ENCODE assay signal across 12 cellular contexts in the genomic region with DNA sequence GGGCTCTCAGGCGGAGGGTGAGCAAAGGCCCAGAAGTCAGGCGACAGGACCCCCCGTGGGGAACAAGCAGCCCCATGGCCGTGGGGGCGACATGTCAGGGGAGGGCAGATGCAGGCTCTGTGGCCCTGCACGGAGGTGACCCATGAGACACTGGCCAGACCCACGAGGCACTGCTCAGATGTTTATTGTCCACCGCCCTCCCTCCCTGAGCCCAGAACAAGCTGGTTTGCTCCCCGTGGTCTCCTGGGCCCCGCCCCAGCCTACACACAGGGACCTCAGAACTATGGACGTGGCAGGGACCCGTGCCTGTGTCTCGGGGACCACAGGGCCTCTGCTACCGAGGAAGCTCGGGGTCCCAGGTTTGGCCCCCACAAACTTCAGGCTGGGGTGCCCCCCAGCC. TPM values are rescaled to one million over a fixed set of nuclear protein-coding genes. Genes with fewer than 3 reads are reported as not detected.
DNase-seq lines count a peak whose midpoint lies in the region; ATAC-seq, FAIRE-seq and TF ChIP-seq lines count a peak whose summit lies in the region.
"Had no signal": no experiment of that assay in that cellular context is flagged by ENCODE, and none has a peak within 500 bp of the region (broad histone marks: within the 10 kb centered on the region; RNA-seq: fewer than 3 reads in every experiment).

No MANE protein-coding gene starts in this region.

- no peak for DNase-seq in HepG2 (ENCODE audit: low spot score)
- no peak for DNase-seq in right lobe of liver
- peak; percentile 55 for DNase-seq in UCSD-AML1 (lab: John Stamatoyannopoulos, UW; ENCODE audit: unreplicated experiment)
- peak in 1 of 2 donors; percentile 33 for DNase-seq in upper lobe of left lung
- DNase-seq in hypothalamus (lab: John Stamatoyannopoulos, UW) = no peak
- no peak for DNase-seq in thyroid gland
- DNase-seq: NCI-H1436 treated with DMSO at 0.1 percent for 48 hours, NCI-H524 treated with DMSO at 0.1 percent for 48 hours had no signal

- TF ChIP-seq EP300 in HepG2 (IDR thresholded peaks at IDR 0.05; ENCODE audit: low read depth in 2 of 2, low read length in 2 of 2) (no peak), HepG2 (CRISPR knock-in tag; IDR thresholded peaks at IDR 0.05; ENCODE audit: borderline replicate concordance) (no peak), upper lobe of left lung (IDR thresholded peaks at IDR 0.05) (no peak)

- no peaks in the 10 kb centered on the region for H4K20me1 ChIP-seq in HepG2 (ENCODE audit: insufficient read depth, low read length)

- TF ChIP-seq CTCF in HepG2 (CRISPR knock-in tag; IDR thresholded peaks at IDR 0.05) = no peak
- no peak for TF ChIP-seq CTCF in right lobe of liver (IDR thresholded peaks at IDR 0.05)
- no peak for TF ChIP-seq CTCF in liver (IDR thresholded peaks at IDR 0.05; ENCODE audit: low read depth, low read length, missing input control)
- no peak for TF ChIP-seq CTCF in upper lobe of left lung (IDR thresholded peaks at IDR 0.05)
- no peak for TF ChIP-seq CTCF in thyroid gland (IDR thresholded peaks at IDR 0.05)

- H3K9ac ChIP-seq in HepG2 (ENCODE audit: insufficient read depth, low read depth, low read length) = no peak overlapping the region
- H3K9ac ChIP-seq in liver (ENCODE audit: low read depth in 1 of 2, low read length in 2 of 2) = no peak overlapping the region

- CTCF ChIA-PET in HepG2 (lab: Yijun Ruan, JAX; ENCODE audit: low intra/inter-chr PET ratio, low total read pairs) = interaction anchor here (1.1 to 1.2 kb wide), 2 partner anchors 25 to 38 kb away, joined by 4 read pairs; no protein-coding TSS in a partner anchor

- ATAC-seq in HepG2 = no peak
- ATAC-seq in right lobe of liver = no peak
- no peak for ATAC-seq in upper lobe of left lung (ENCODE audit: low FRiP score in 2 of 2)
- ATAC-seq in HG02970 (IDR thresholded peaks at IDR 0.05; ENCODE audit: low FRiP score, unreplicated experiment) = no peak

- H3K4me1 ChIP-seq in HepG2 (ENCODE audit: insufficient read depth, low read length) (peaks cover 84% of the 10 kb centered on the region), right lobe of liver (peaks cover 0 to 40% (median 20%) of the 10 kb centered on the region in 4 donors), liver (ENCODE audit: control insufficient read depth in 4 of 4, insufficient read depth in 4 of 4, low read length in 3 of 4) (peaks cover 25 to 46% (median 37%) of the 10 kb centered on the region in 4 donors), upper lobe of left lung (peaks cover 36 to 73% (median 53%) of the 10 kb centered on the region in 4 donors), thyroid gland (peaks cover 32 to 50% of the 10 kb centered on the region in 2 donors)

- H2AFZ ChIP-seq in HepG2 (ENCODE audit: low read length) = no peak overlapping the region

- POLR2A ChIA-PET in HepG2 (lab: Yijun Ruan, JAX) = interaction anchor here (0.6 to 1.4 kb wide), 8 partner anchors 26 to 82 kb away, joined by 3 to 6 read pairs (median 4); partner anchors contain the start of genes CLIC3, MAN1B1, PAXX and SAPCD2

- no TSS peak for BruUV-seq in HepG2 (replicated peaks; lab: Mats Ljungman, UMichigan)

- no CpG with 5 or more reads among the region's 15 CpGs for WGBS in HepG2 (ENCODE audit: low lambda C conversion rate)
- WGBS in right lobe of liver (ENCODE audit: insufficient coverage, low coverage, low lambda C conversion rate, missing lambda C conversion rate) = 40% methylated on average over 1 of the region's 15 CpGs
- WGBS in liver = 72% methylated on average over 15 of the region's 15 CpGs
- WGBS in upper lobe of left lung, 2 donors = 50 to 56% methylated on average over 2 to 14 of the region's 15 CpGs
- 81 to 86% methylated on average over 6 to 14 of the region's 15 CpGs for WGBS in thyroid gland, 2 donors

- H3K79me2 ChIP-seq in HepG2 (ENCODE audit: insufficient read depth, low read length) = no peaks in the 10 kb centered on the region

- intact Hi-C loops in HepG2 (cut with micrococcal nuclease; ENCODE audit: unreplicated experiment) (no loop called here), right lobe of liver (cut with DNase I) (loop anchor here (5.0 to 10.0 kb wide), 4 partner anchors 78 to 255 kb away; partner anchors contain the start of genes C8G (in 1 of the 2), FBXW5 (in 1 of the 2), LCN12 (in 1 of the 2) and PHPT1 (in 1 of the 2)), thyroid gland (cut with DNase I) (loop anchor here (2.0 to 10.0 kb wide), 3 partner anchors 81 to 243 kb away; partner anchors contain the start of genes AJM1 and PHPT1)

- H3K4me3 ChIP-seq in HepG2 (replicated peaks in 1 of 3; ENCODE audit: insufficient read depth in 1 of 3, low read depth in 2 of 3, low read length in 3 of 3) (peak overlapping the region in 1 of 3 experiments; percentile 35; a peak in 1 of 6 replicates), right lobe of liver (no peak overlapping the region), liver (ENCODE audit: low read depth in 1 of 3, low read length in 3 of 3) (no peak overlapping the region), upper lobe of left lung (peak overlapping the region in 3 of 4 donors; percentile 12 to 38 (median 21)), thyroid gland (replicated peaks in 1 of 3) (no peak overlapping the region)
- H3K4me3 ChIP-seq: mucosa of descending colon had no signal

- TF ChIP-seq RAD21 in HepG2 (CRISPR knock-in tag; IDR thresholded peaks at IDR 0.05) = no peak
- no peak for TF ChIP-seq RAD21 in liver (IDR thresholded peaks at IDR 0.05)

- no peak for FAIRE-seq in HepG2 (lab: Jason Lieb, UNC)

- H3K27me3 ChIP-seq in HepG2 (ENCODE audit: control insufficient read depth in 1 of 2, insufficient read depth in 2 of 2, low read length in 2 of 2) = peaks cover 0 to 19% of the 10 kb centered on the region in 2 experiments; a peak in 2 of 5 replicates
- no peaks in the 10 kb centered on the region for H3K27me3 ChIP-seq in right lobe of liver
- no peaks in the 10 kb centered on the region for H3K27me3 ChIP-seq in liver (ENCODE audit: control insufficient read depth in 4 of 4, insufficient read depth in 4 of 4, low read length in 3 of 4)
- no peaks in the 10 kb centered on the region for H3K27me3 ChIP-seq in upper lobe of left lung
- H3K27me3 ChIP-seq in thyroid gland = no peaks in the 10 kb centered on the region

- H3K36me3 ChIP-seq in HepG2 (replicated peaks in 1 of 2; ENCODE audit: control insufficient read depth in 1 of 2, insufficient read depth in 2 of 2, low read length in 2 of 2) = no peaks in the 10 kb centered on the region
- H3K36me3 ChIP-seq in right lobe of liver = no peaks in the 10 kb centered on the region
- no peaks in the 10 kb centered on the region for H3K36me3 ChIP-seq in liver (ENCODE audit: control insufficient read depth in 4 of 4, insufficient read depth in 3 of 4, low read depth in 1 of 4, low read length in 3 of 4)
- no peaks in the 10 kb centered on the region for H3K36me3 ChIP-seq in upper lobe of left lung
- H3K36me3 ChIP-seq in thyroid gland = no peaks in the 10 kb centered on the region

- H3K4me2 ChIP-seq in HepG2 (ENCODE audit: low read depth, low read length) = peak overlapping the region; percentile 95; the same call in 1 of the 2 replicates

- no peaks in the 10 kb centered on the region for H3K9me3 ChIP-seq in HepG2 (ENCODE audit: low read length)
- H3K9me3 ChIP-seq in right lobe of liver = no peaks in the 10 kb centered on the region
- H3K9me3 ChIP-seq in liver (ENCODE audit: control insufficient read depth in 4 of 4, low read length in 3 of 4) = no peaks in the 10 kb centered on the region
- no peaks in the 10 kb centered on the region for H3K9me3 ChIP-seq in upper lobe of left lung
- no peaks in the 10 kb centered on the region for H3K9me3 ChIP-seq in thyroid gland
- H3K9me3 ChIP-seq: mucosa of descending colon had no signal

- H3K27ac ChIP-seq in HepG2 (ENCODE audit: extremely low read length, insufficient read depth, low read length) = no peak overlapping the region
- H3K27ac ChIP-seq in right lobe of liver = peak overlapping the region in 1 of 3 donors; percentile 58
- H3K27ac ChIP-seq in liver (ENCODE audit: low read depth in 1 of 2, low read length in 2 of 2) = peak overlapping the region; percentile 6 to 53
- H3K27ac ChIP-seq in upper lobe of left lung = peak overlapping the region; percentile 71 to 79 (median 76)
- H3K27ac ChIP-seq in thyroid gland = no peak overlapping the region

- in situ Hi-C loops in HepG2 (cut with HindIII; ENCODE audit: extremely low pct_ligation_motif_present, low pct_unique_long_range_greater_than_20kb) = loop anchor here (5.0 to 10.0 kb wide), 2 partner anchors 83 to 185 kb away; partner anchors contain the start of genes AJM1, C8G and PHPT1

- no peak for TF ChIP-seq POLR2A in HepG2 (IDR thresholded peaks at IDR 0.05; ENCODE audit: insufficient read depth in 1 of 2, low read depth in 2 of 2, low read length in 2 of 2)
- TF ChIP-seq POLR2A in right lobe of liver (IDR thresholded peaks at IDR 0.05) = no peak
- TF ChIP-seq POLR2A in upper lobe of left lung (IDR thresholded peaks at IDR 0.05) = no peak
- TF ChIP-seq POLR2A in thyroid gland (IDR thresholded peaks at IDR 0.05) = no peak

RNA-seq across cellular contexts. Expression of gene FUT7, which starts 1.9 kb away (rescaled TPM):
- total RNA-seq in HepG2 (2016; rRNA removed; fragmentation: Illumina TruSeq; extraction: Trizol) = not detected in 2 replicates
- not detected in 2 replicates for total RNA-seq in HepG2 (2016; cell fraction: cytosol; rRNA removed; fragmentation: Illumina TruSeq; extraction: Trizol; ENCODE audit: low read depth)
- total RNA-seq in HepG2 (2016; cell fraction: insoluble cytoplasmic fraction; rRNA removed; fragmentation: Illumina TruSeq; extraction: Trizol) = not detected in 2 replicates
- total RNA-seq in HepG2 (2016; cell fraction: membrane; rRNA removed; fragmentation: Illumina TruSeq; extraction: Trizol) = not detected in 2 replicates
- total RNA-seq in HepG2 (2016; cell fraction: nucleus; rRNA removed; fragmentation: Illumina TruSeq; extraction: Trizol) = not detected in 2 replicates
- polyA plus RNA-seq in HepG2 (2011; rRNA removed) = 0.05 TPM in 1 of 2 replicates, not detected in the other
- 0.05 TPM in 1 of 2 replicates, not detected in the other for polyA plus RNA-seq in HepG2 (2011; cell fraction: cytosol; rRNA removed)
- not detected in 2 replicates for polyA plus RNA-seq in HepG2 (2011; cell fraction: nucleus; rRNA removed)
- polyA plus RNA-seq in HepG2 (2012) = not detected in 2 replicates
- polyA plus RNA-seq in HepG2 (2016; cell fraction: cytosol; fragmentation: Illumina TruSeq; extraction: Trizol; ENCODE audit: low read depth) = not detected in 2 replicates
- polyA plus RNA-seq in HepG2 (2016; cell fraction: insoluble cytoplasmic fraction; fragmentation: Illumina TruSeq; extraction: Trizol; ENCODE audit: low read depth) = not detected in 2 replicates
- not detected in 2 replicates for polyA plus RNA-seq in HepG2 (2016; cell fraction: membrane; fragmentation: Illumina TruSeq; extraction: Trizol; ENCODE audit: low read depth)
- polyA plus RNA-seq in HepG2 (2016; cell fraction: nucleus; fragmentation: Illumina TruSeq; extraction: Trizol; ENCODE audit: insufficient read depth, low read depth) = not detected in 2 replicates
- polyA minus RNA-seq in HepG2 (2011; rRNA and poly(A)+ RNA removed; ENCODE audit: low replicate concordance) = 0.07 TPM in 1 of 2 replicates, not detected in the other
- polyA minus RNA-seq in HepG2 (2011; cell fraction: cytosol; rRNA and poly(A)+ RNA removed) = not detected in 2 replicates
- not detected in 2 replicates for polyA minus RNA-seq in HepG2 (2011; cell fraction: nucleus; rRNA and poly(A)+ RNA removed)
- under 1 TPM in 2 of 6 experiments, not detected in 4; 0.12 to 0.13 TPM for total RNA-seq in right lobe of liver
- total RNA-seq in liver = under 1 TPM; 0.37 to 0.67 TPM
- polyA plus RNA-seq in liver = under 1 TPM in 1 of 2 donors, not detected in 1; 0.14 TPM
- total RNA-seq in upper lobe of left lung = 1 to 10 TPM in 4 of 6 donors, under 1 TPM in 1, not detected in 1; 0.94 to 2.3 (median 2.0) TPM
- total RNA-seq in thyroid gland = not detected
- total RNA-seq: renal cortical epithelial cell had no signal

RNA-seq across cellular contexts. Expression of gene ABCA2, which starts 2.0 kb away (rescaled TPM):
- 0.72 and 2.9 TPM in 2 replicates for total RNA-seq in HepG2 (2016; rRNA removed; fragmentation: Illumina TruSeq; extraction: Trizol)
- total RNA-seq in HepG2 (2016; cell fraction: cytosol; rRNA removed; fragmentation: Illumina TruSeq; extraction: Trizol; ENCODE audit: low read depth) = 0.35 and 1.1 TPM in 2 replicates
- total RNA-seq in HepG2 (2016; cell fraction: insoluble cytoplasmic fraction; rRNA removed; fragmentation: Illumina TruSeq; extraction: Trizol) = 1.1 and 2.6 TPM in 2 replicates
- total RNA-seq in HepG2 (2016; cell fraction: membrane; rRNA removed; fragmentation: Illumina TruSeq; extraction: Trizol) = 0.96 and 1.1 TPM in 2 replicates
- total RNA-seq in HepG2 (2016; cell fraction: nucleus; rRNA removed; fragmentation: Illumina TruSeq; extraction: Trizol) = 5.7 and 7.0 TPM in 2 replicates
- polyA plus RNA-seq in HepG2 (2011; rRNA removed) = 19.2 and 21.0 TPM in 2 replicates
- 8.6 and 13.3 TPM in 2 replicates for polyA plus RNA-seq in HepG2 (2011; cell fraction: cytosol; rRNA removed)
- polyA plus RNA-seq in HepG2 (2011; cell fraction: nucleus; rRNA removed) = 246 and 388 TPM in 2 replicates
- polyA plus RNA-seq in HepG2 (2012) = 22.2 and 22.7 TPM in 2 replicates
- polyA plus RNA-seq in HepG2 (2016; cell fraction: cytosol; fragmentation: Illumina TruSeq; extraction: Trizol; ENCODE audit: low read depth) = 0.33 and 0.37 TPM in 2 replicates
- polyA plus RNA-seq in HepG2 (2016; cell fraction: insoluble cytoplasmic fraction; fragmentation: Illumina TruSeq; extraction: Trizol; ENCODE audit: low read depth) = 0.39 and 1.4 TPM in 2 replicates
- polyA plus RNA-seq in HepG2 (2016; cell fraction: membrane; fragmentation: Illumina TruSeq; extraction: Trizol; ENCODE audit: low read depth) = 0.64 and 0.73 TPM in 2 replicates
- 15.6 and 16.5 TPM in 2 replicates for polyA plus RNA-seq in HepG2 (2016; cell fraction: nucleus; fragmentation: Illumina TruSeq; extraction: Trizol; ENCODE audit: insufficient read depth, low read depth)
- polyA minus RNA-seq in HepG2 (2011; rRNA and poly(A)+ RNA removed; ENCODE audit: low replicate concordance) = 35.7 and 56.6 TPM in 2 replicates
- polyA minus RNA-seq in HepG2 (2011; cell fraction: cytosol; rRNA and poly(A)+ RNA removed) = 7.6 and 10.1 TPM in 2 replicates
- polyA minus RNA-seq in HepG2 (2011; cell fraction: nucleus; rRNA and poly(A)+ RNA removed) = 20.8 and 28.6 TPM in 2 replicates
- total RNA-seq in right lobe of liver = 10 to 100 TPM; 23.7 to 49.2 (median 34.2) TPM
- total RNA-seq in liver = 10 to 100 TPM in 1 of 2 donors, 1 to 10 TPM in 1; 2.9 to 15.2 TPM
- polyA plus RNA-seq in liver = 10 to 100 TPM in 1 of 2 donors, 1 to 10 TPM in 1; 9.5 to 15.1 TPM
- total RNA-seq in upper lobe of left lung = 10 to 100 TPM; 14.7 to 49.2 (median 29.6) TPM
- 10 to 100 TPM; 36.8 to 59.7 (median 50.2) TPM for total RNA-seq in thyroid gland

RNA-seq across cellular contexts. Expression of gene NPDC1, which starts 16.0 kb away (rescaled TPM):
- 0.63 and 0.84 TPM in 2 replicates for total RNA-seq in HepG2 (2016; rRNA removed; fragmentation: Illumina TruSeq; extraction: Trizol)
- 1.2 TPM in 1 of 2 replicates, not detected in the other for total RNA-seq in HepG2 (2016; cell fraction: cytosol; rRNA removed; fragmentation: Illumina TruSeq; extraction: Trizol; ENCODE audit: low read depth)
- total RNA-seq in HepG2 (2016; cell fraction: insoluble cytoplasmic fraction; rRNA removed; fragmentation: Illumina TruSeq; extraction: Trizol) = 0.65 and 1.7 TPM in 2 replicates
- total RNA-seq in HepG2 (2016; cell fraction: membrane; rRNA removed; fragmentation: Illumina TruSeq; extraction: Trizol) = 0.59 and 0.79 TPM in 2 replicates
- total RNA-seq in HepG2 (2016; cell fraction: nucleus; rRNA removed; fragmentation: Illumina TruSeq; extraction: Trizol) = 2.7 and 4.8 TPM in 2 replicates
- 5.4 and 7.0 TPM in 2 replicates for polyA plus RNA-seq in HepG2 (2011; rRNA removed)
- polyA plus RNA-seq in HepG2 (2011; cell fraction: cytosol; rRNA removed) = 1.7 and 3.4 TPM in 2 replicates
- polyA plus RNA-seq in HepG2 (2011; cell fraction: nucleus; rRNA removed) = 93.3 and 114 TPM in 2 replicates
- 4.5 and 8.4 TPM in 2 replicates for polyA plus RNA-seq in HepG2 (2012)
- polyA plus RNA-seq in HepG2 (2016; cell fraction: cytosol; fragmentation: Illumina TruSeq; extraction: Trizol; ENCODE audit: low read depth) = 1.00 and 1.1 TPM in 2 replicates
- polyA plus RNA-seq in HepG2 (2016; cell fraction: insoluble cytoplasmic fraction; fragmentation: Illumina TruSeq; extraction: Trizol; ENCODE audit: low read depth) = 0.67 and 1.8 TPM in 2 replicates
- 1.1 and 1.5 TPM in 2 replicates for polyA plus RNA-seq in HepG2 (2016; cell fraction: membrane; fragmentation: Illumina TruSeq; extraction: Trizol; ENCODE audit: low read depth)
- 9.8 and 12.2 TPM in 2 replicates for polyA plus RNA-seq in HepG2 (2016; cell fraction: nucleus; fragmentation: Illumina TruSeq; extraction: Trizol; ENCODE audit: insufficient read depth, low read depth)
- polyA minus RNA-seq in HepG2 (2011; rRNA and poly(A)+ RNA removed; ENCODE audit: low replicate concordance) = 1.9 and 12.5 TPM in 2 replicates
- polyA minus RNA-seq in HepG2 (2011; cell fraction: cytosol; rRNA and poly(A)+ RNA removed) = 2.9 and 3.0 TPM in 2 replicates
- 3.9 and 4.2 TPM in 2 replicates for polyA minus RNA-seq in HepG2 (2011; cell fraction: nucleus; rRNA and poly(A)+ RNA removed)
- 10 to 100 TPM in 5 of 6 experiments, 1 to 10 TPM in 1; 9.3 to 14.9 (median 12.2) TPM for total RNA-seq in right lobe of liver
- 1 to 10 TPM; 2.7 to 5.6 TPM for total RNA-seq in liver
- polyA plus RNA-seq in liver = 10 to 100 TPM in 1 of 2 donors, 1 to 10 TPM in 1; 9.0 to 14.5 TPM
- 100 to 1,000 TPM in 2 of 6 donors, 10 to 100 TPM in 4; 26.7 to 199 (median 73.2) TPM for total RNA-seq in upper lobe of left lung
- 10 to 100 TPM; 23.3 to 65.9 (median 35.4) TPM for total RNA-seq in thyroid gland

RNA-seq across cellular contexts. Expression of gene ENTPD2, which starts 23.9 kb away (rescaled TPM):
- total RNA-seq in HepG2 (2016; rRNA removed; fragmentation: Illumina TruSeq; extraction: Trizol) = 0.87 and 0.95 TPM in 2 replicates
- total RNA-seq in HepG2 (2016; cell fraction: cytosol; rRNA removed; fragmentation: Illumina TruSeq; extraction: Trizol; ENCODE audit: low read depth) = 0.61 and 0.88 TPM in 2 replicates
- total RNA-seq in HepG2 (2016; cell fraction: insoluble cytoplasmic fraction; rRNA removed; fragmentation: Illumina TruSeq; extraction: Trizol) = 0.74 and 0.82 TPM in 2 replicates
- total RNA-seq in HepG2 (2016; cell fraction: membrane; rRNA removed; fragmentation: Illumina TruSeq; extraction: Trizol) = 0.69 and 0.71 TPM in 2 replicates
- 3.4 and 3.6 TPM in 2 replicates for total RNA-seq in HepG2 (2016; cell fraction: nucleus; rRNA removed; fragmentation: Illumina TruSeq; extraction: Trizol)
- polyA plus RNA-seq in HepG2 (2011; rRNA removed) = 3.2 and 4.1 TPM in 2 replicates
- 2.1 and 3.2 TPM in 2 replicates for polyA plus RNA-seq in HepG2 (2011; cell fraction: cytosol; rRNA removed)
- polyA plus RNA-seq in HepG2 (2011; cell fraction: nucleus; rRNA removed) = 41.8 and 49.4 TPM in 2 replicates
- polyA plus RNA-seq in HepG2 (2012) = 21.3 and 23.9 TPM in 2 replicates
- polyA plus RNA-seq in HepG2 (2016; cell fraction: cytosol; fragmentation: Illumina TruSeq; extraction: Trizol; ENCODE audit: low read depth) = 1.5 and 1.8 TPM in 2 replicates
- polyA plus RNA-seq in HepG2 (2016; cell fraction: insoluble cytoplasmic fraction; fragmentation: Illumina TruSeq; extraction: Trizol; ENCODE audit: low read depth) = 2.3 and 2.8 TPM in 2 replicates
- 2.2 and 2.6 TPM in 2 replicates for polyA plus RNA-seq in HepG2 (2016; cell fraction: membrane; fragmentation: Illumina TruSeq; extraction: Trizol; ENCODE audit: low read depth)
- 12.9 and 17.3 TPM in 2 replicates for polyA plus RNA-seq in HepG2 (2016; cell fraction: nucleus; fragmentation: Illumina TruSeq; extraction: Trizol; ENCODE audit: insufficient read depth, low read depth)
- 8.8 TPM in 1 of 2 replicates, not detected in the other for polyA minus RNA-seq in HepG2 (2011; rRNA and poly(A)+ RNA removed; ENCODE audit: low replicate concordance)
- polyA minus RNA-seq in HepG2 (2011; cell fraction: cytosol; rRNA and poly(A)+ RNA removed) = 9.0 and 9.2 TPM in 2 replicates
- polyA minus RNA-seq in HepG2 (2011; cell fraction: nucleus; rRNA and poly(A)+ RNA removed) = 5.5 and 6.4 TPM in 2 replicates
- total RNA-seq in right lobe of liver = 1 to 10 TPM in 2 of 6 experiments, under 1 TPM in 4; 0.50 to 2.1 (median 0.80) TPM
- under 1 TPM; 0.09 to 0.25 TPM for total RNA-seq in liver
- polyA plus RNA-seq in liver = under 1 TPM; 0.17 to 0.40 TPM
- total RNA-seq in upper lobe of left lung = under 1 TPM in 4 of 6 donors, not detected in 2; 0.34 to 0.98 (median 0.55) TPM
- total RNA-seq in thyroid gland = under 1 TPM in 2 of 4 donors, not detected in 2; 0.22 to 0.49 TPM

RNA-seq across cellular contexts. Expression of gene CLIC3, which starts 33.6 kb away (rescaled TPM):
- 0.34 and 0.51 TPM in 2 replicates for total RNA-seq in HepG2 (2016; rRNA removed; fragmentation: Illumina TruSeq; extraction: Trizol)
- 0.35 and 0.40 TPM in 2 replicates for total RNA-seq in HepG2 (2016; cell fraction: cytosol; rRNA removed; fragmentation: Illumina TruSeq; extraction: Trizol; ENCODE audit: low read depth)
- total RNA-seq in HepG2 (2016; cell fraction: insoluble cytoplasmic fraction; rRNA removed; fragmentation: Illumina TruSeq; extraction: Trizol) = 0.43 and 0.58 TPM in 2 replicates
- total RNA-seq in HepG2 (2016; cell fraction: membrane; rRNA removed; fragmentation: Illumina TruSeq; extraction: Trizol) = 0.19 and 0.62 TPM in 2 replicates
- 0.56 TPM in 1 of 2 replicates, not detected in the other for total RNA-seq in HepG2 (2016; cell fraction: nucleus; rRNA removed; fragmentation: Illumina TruSeq; extraction: Trizol)
- polyA plus RNA-seq in HepG2 (2011; rRNA removed) = 1.5 and 1.6 TPM in 2 replicates
- 1.5 and 3.0 TPM in 2 replicates for polyA plus RNA-seq in HepG2 (2011; cell fraction: cytosol; rRNA removed)
- 2.6 and 3.8 TPM in 2 replicates for polyA plus RNA-seq in HepG2 (2011; cell fraction: nucleus; rRNA removed)
- 0.47 and 1.5 TPM in 2 replicates for polyA plus RNA-seq in HepG2 (2012)
- polyA plus RNA-seq in HepG2 (2016; cell fraction: cytosol; fragmentation: Illumina TruSeq; extraction: Trizol; ENCODE audit: low read depth) = 0.97 and 1.4 TPM in 2 replicates
- 0.32 and 0.41 TPM in 2 replicates for polyA plus RNA-seq in HepG2 (2016; cell fraction: insoluble cytoplasmic fraction; fragmentation: Illumina TruSeq; extraction: Trizol; ENCODE audit: low read depth)
- 0.56 and 0.76 TPM in 2 replicates for polyA plus RNA-seq in HepG2 (2016; cell fraction: membrane; fragmentation: Illumina TruSeq; extraction: Trizol; ENCODE audit: low read depth)
- 0.97 and 1.2 TPM in 2 replicates for polyA plus RNA-seq in HepG2 (2016; cell fraction: nucleus; fragmentation: Illumina TruSeq; extraction: Trizol; ENCODE audit: insufficient read depth, low read depth)
- 0.78 and 9.4 TPM in 2 replicates for polyA minus RNA-seq in HepG2 (2011; rRNA and poly(A)+ RNA removed; ENCODE audit: low replicate concordance)
- polyA minus RNA-seq in HepG2 (2011; cell fraction: cytosol; rRNA and poly(A)+ RNA removed) = 0.89 and 3.1 TPM in 2 replicates
- 0.64 TPM in 1 of 2 replicates, not detected in the other for polyA minus RNA-seq in HepG2 (2011; cell fraction: nucleus; rRNA and poly(A)+ RNA removed)
- under 1 TPM in 2 of 6 experiments, not detected in 4; 0.37 to 0.51 TPM for total RNA-seq in right lobe of liver
- total RNA-seq in liver = under 1 TPM; 0.33 to 0.42 TPM
- polyA plus RNA-seq in liver = under 1 TPM; 0.38 to 0.83 TPM
- total RNA-seq in upper lobe of left lung = 100 to 1,000 TPM in 2 of 6 donors, 10 to 100 TPM in 4; 41.9 to 132 (median 85.2) TPM
- total RNA-seq in thyroid gland = 100 to 1,000 TPM in 3 of 4 donors, 10 to 100 TPM in 1; 97.7 to 301 (median 268) TPM

Comparison
In these comparisons a context has a peak if more than half of its experiments do, and no peak if none do; other contexts are left out.
1. H3K27ac ChIP-seq: peak in liver (2 of 2) and upper lobe of left lung (4 of 4); none in HepG2 (single experiment) and thyroid gland (0 of 3).
2. H3K4me3 ChIP-seq: peak in upper lobe of left lung (3 of 4); none in right lobe of liver (0 of 3), liver (0 of 3) and thyroid gland (0 of 3).